ENCODE assay signal across 1 cellular context in the genomic region with DNA sequence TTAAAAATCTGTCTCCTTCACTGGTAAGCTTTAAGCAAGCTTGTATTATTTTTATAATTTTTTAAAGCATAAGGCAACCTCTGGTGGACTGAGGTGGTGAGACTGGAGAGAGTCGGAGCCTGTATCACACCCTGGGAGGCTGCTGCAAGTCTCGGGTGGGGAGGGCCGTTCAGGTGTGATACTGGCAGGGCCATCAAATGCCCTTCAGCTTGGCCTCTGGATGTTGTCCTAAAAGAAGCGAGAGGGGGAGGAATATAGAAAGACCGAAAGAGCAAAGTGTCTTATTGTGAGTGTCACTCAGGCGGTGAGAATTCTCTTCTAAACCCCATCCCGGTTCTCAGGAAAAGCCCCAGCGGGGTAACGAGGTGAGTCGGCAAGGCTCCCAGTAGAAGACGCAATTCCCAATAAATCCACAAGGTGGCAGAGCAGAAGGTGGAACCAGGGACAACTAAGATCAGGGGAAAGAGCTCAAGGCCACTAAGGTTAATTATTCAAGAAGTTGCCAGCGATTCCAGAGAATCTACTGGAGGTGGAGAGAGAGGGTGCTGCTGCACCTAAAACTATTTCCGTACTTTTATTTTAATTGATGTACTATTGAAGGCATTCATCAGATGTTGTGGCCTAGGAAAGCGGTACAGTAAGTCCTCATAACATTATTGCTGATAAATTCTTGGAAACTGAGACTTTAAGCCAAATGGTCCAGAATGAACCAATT.
TF ChIP-seq lines count a peak whose summit lies in the region.

No MANE protein-coding gene starts in this region.

TF ChIP-seq in HepG2, 621 proteins besides CTCF, POLR2A, EP300 and RAD21 (continued from another document and continues in another):
- TF ChIP-seq, protein P1, sequence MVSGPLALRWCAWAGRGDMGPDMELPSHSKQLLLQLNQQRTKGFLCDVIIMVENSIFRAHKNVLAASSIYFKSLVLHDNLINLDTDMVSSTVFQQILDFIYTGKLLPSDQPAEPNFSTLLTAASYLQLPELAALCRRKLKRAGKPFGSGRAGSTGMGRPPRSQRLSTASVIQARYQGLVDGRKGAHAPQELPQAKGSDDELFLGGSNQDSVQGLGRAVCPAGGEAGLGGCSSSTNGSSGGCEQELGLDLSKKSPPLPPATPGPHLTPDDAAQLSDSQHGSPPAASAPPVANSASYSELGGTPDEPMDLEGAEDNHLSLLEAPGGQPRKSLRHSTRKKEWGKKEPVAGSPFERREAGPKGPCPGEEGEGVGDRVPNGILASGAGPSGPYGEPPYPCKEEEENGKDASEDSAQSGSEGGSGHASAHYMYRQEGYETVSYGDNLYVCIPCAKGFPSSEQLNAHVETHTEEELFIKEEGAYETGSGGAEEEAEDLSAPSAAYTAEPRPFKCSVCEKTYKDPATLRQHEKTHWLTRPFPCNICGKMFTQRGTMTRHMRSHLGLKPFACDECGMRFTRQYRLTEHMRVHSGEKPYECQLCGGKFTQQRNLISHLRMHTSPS (CRISPR knock-in tag; IDR thresholded peaks at IDR 0.05; ENCODE audit: low read depth) = no peak
- no peak for TF ChIP-seq MYNN (CRISPR knock-in tag; IDR thresholded peaks at IDR 0.05; ENCODE audit: low read depth)
- no peak for TF ChIP-seq ZSCAN30 (CRISPR knock-in tag; IDR thresholded peaks at IDR 0.05)
- TF ChIP-seq NFYC (CRISPR knock-in tag; IDR thresholded peaks at IDR 0.05) = no peak
- no peak for TF ChIP-seq EED (CRISPR knock-in tag; IDR thresholded peaks at IDR 0.05)
- no peak for TF ChIP-seq SMARCE1 (IDR thresholded peaks at IDR 0.05; ENCODE audit: borderline replicate concordance)
- TF ChIP-seq ZNF205 (CRISPR knock-in tag; IDR thresholded peaks at IDR 0.05) = 0 out of 2 replicates have a peak, but pooled peaks have one; percentile 64
- TF ChIP-seq CHD4 (IDR thresholded peaks at IDR 0.05; ENCODE audit: borderline replicate concordance, low read length) = no peak
- no peak for TF ChIP-seq ISX (CRISPR knock-in tag; conservative IDR thresholded peaks at IDR 0.05)
- no peak for TF ChIP-seq ZNF496 (CRISPR knock-in tag; IDR thresholded peaks at IDR 0.05; ENCODE audit: insufficient replicate concordance)
- no peak for TF ChIP-seq RFX1 (IDR thresholded peaks at IDR 0.05)
- TF ChIP-seq, protein P2, sequence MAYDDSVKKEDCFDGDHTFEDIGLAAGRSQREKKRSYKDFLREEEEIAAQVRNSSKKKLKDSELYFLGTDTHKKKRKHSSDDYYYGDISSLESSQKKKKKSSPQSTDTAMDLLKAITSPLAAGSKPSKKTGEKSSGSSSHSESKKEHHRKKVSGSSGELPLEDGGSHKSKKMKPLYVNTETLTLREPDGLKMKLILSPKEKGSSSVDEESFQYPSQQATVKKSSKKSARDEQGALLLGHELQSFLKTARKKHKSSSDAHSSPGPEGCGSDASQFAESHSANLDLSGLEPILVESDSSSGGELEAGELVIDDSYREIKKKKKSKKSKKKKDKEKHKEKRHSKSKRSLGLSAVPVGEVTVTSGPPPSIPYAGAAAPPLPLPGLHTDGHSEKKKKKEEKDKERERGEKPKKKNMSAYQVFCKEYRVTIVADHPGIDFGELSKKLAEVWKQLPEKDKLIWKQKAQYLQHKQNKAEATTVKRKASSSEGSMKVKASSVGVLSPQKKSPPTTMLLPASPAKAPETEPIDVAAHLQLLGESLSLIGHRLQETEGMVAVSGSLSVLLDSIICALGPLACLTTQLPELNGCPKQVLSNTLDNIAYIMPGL (CRISPR knock-in tag; IDR thresholded peaks at IDR 0.05; ENCODE audit: borderline replicate concordance in 1 of 2, low read depth in 1 of 2) = peak; percentile 83 to 85; a peak in 2 of 4 replicates
- no peak for TF ChIP-seq SAFB2 (CRISPR knock-in tag; IDR thresholded peaks at IDR 0.05; ENCODE audit: borderline replicate concordance, low read depth)
- TF ChIP-seq U2AF2 (IDR thresholded peaks at IDR 0.05; ENCODE audit: low read depth, low read length) = no peak
- TF ChIP-seq KLF13 (CRISPR knock-in tag; IDR thresholded peaks at IDR 0.05) = no peak
- no peak for TF ChIP-seq ARNTL (CRISPR knock-in tag; IDR thresholded peaks at IDR 0.05)
- TF ChIP-seq, protein P3, sequence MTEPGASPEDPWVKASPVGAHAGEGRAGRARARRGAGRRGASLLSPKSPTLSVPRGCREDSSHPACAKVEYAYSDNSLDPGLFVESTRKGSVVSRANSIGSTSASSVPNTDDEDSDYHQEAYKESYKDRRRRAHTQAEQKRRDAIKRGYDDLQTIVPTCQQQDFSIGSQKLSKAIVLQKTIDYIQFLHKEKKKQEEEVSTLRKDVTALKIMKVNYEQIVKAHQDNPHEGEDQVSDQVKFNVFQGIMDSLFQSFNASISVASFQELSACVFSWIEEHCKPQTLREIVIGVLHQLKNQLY (CRISPR knock-in tag; IDR thresholded peaks at IDR 0.05) = no peak
- no peak for TF ChIP-seq ZNF775 (CRISPR knock-in tag; IDR thresholded peaks at IDR 0.05; ENCODE audit: borderline replicate concordance)
- no peak for TF ChIP-seq HOXA9 (CRISPR knock-in tag; IDR thresholded peaks at IDR 0.05; ENCODE audit: borderline replicate concordance)
- TF ChIP-seq, protein P4, sequence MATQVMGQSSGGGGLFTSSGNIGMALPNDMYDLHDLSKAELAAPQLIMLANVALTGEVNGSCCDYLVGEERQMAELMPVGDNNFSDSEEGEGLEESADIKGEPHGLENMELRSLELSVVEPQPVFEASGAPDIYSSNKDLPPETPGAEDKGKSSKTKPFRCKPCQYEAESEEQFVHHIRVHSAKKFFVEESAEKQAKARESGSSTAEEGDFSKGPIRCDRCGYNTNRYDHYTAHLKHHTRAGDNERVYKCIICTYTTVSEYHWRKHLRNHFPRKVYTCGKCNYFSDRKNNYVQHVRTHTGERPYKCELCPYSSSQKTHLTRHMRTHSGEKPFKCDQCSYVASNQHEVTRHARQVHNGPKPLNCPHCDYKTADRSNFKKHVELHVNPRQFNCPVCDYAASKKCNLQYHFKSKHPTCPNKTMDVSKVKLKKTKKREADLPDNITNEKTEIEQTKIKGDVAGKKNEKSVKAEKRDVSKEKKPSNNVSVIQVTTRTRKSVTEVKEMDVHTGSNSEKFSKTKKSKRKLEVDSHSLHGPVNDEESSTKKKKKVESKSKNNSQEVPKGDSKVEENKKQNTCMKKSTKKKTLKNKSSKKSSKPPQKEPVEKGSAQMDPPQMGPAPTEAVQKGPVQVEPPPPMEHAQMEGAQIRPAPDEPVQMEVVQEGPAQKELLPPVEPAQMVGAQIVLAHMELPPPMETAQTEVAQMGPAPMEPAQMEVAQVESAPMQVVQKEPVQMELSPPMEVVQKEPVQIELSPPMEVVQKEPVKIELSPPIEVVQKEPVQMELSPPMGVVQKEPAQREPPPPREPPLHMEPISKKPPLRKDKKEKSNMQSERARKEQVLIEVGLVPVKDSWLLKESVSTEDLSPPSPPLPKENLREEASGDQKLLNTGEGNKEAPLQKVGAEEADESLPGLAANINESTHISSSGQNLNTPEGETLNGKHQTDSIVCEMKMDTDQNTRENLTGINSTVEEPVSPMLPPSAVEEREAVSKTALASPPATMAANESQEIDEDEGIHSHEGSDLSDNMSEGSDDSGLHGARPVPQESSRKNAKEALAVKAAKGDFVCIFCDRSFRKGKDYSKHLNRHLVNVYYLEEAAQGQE (IDR thresholded peaks at IDR 0.05; ENCODE audit: borderline replicate concordance in 1 of 2, low read depth in 1 of 2, low read length in 2 of 2) = no peak
- TF ChIP-seq, protein P5, sequence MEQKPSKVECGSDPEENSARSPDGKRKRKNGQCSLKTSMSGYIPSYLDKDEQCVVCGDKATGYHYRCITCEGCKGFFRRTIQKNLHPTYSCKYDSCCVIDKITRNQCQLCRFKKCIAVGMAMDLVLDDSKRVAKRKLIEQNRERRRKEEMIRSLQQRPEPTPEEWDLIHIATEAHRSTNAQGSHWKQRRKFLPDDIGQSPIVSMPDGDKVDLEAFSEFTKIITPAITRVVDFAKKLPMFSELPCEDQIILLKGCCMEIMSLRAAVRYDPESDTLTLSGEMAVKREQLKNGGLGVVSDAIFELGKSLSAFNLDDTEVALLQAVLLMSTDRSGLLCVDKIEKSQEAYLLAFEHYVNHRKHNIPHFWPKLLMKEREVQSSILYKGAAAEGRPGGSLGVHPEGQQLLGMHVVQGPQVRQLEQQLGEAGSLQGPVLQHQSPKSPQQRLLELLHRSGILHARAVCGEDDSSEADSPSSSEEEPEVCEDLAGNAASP (CRISPR knock-in tag; IDR thresholded peaks at IDR 0.05; ENCODE audit: borderline replicate concordance) = peak; percentile 72
- TF ChIP-seq PRPF4 (IDR thresholded peaks at IDR 0.05; ENCODE audit: low read depth, low read length, poor library complexity, severe bottlenecking) = no peak
- no peak for TF ChIP-seq ZNF232 (CRISPR knock-in tag; IDR thresholded peaks at IDR 0.05; ENCODE audit: borderline replicate concordance)
- TF ChIP-seq, protein P6, sequence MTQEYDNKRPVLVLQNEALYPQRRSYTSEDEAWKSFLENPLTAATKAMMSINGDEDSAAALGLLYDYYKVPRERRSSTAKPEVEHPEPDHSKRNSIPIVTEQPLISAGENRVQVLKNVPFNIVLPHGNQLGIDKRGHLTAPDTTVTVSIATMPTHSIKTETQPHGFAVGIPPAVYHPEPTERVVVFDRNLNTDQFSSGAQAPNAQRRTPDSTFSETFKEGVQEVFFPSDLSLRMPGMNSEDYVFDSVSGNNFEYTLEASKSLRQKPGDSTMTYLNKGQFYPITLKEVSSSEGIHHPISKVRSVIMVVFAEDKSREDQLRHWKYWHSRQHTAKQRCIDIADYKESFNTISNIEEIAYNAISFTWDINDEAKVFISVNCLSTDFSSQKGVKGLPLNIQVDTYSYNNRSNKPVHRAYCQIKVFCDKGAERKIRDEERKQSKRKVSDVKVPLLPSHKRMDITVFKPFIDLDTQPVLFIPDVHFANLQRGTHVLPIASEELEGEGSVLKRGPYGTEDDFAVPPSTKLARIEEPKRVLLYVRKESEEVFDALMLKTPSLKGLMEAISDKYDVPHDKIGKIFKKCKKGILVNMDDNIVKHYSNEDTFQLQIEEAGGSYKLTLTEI (CRISPR knock-in tag; conservative IDR thresholded peaks at IDR 0.05) = no peak
- no peak for TF ChIP-seq ZNF484 (CRISPR knock-in tag; IDR thresholded peaks at IDR 0.05; ENCODE audit: borderline replicate concordance, low read depth)
- TF ChIP-seq, protein P7, sequence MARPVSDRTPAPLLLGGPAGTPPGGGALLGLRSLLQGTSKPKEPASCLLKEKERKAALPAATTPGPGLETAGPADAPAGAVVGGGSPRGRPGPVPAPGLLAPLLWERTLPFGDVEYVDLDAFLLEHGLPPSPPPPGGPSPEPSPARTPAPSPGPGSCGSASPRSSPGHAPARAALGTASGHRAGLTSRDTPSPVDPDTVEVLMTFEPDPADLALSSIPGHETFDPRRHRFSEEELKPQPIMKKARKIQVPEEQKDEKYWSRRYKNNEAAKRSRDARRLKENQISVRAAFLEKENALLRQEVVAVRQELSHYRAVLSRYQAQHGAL (CRISPR knock-in tag; IDR thresholded peaks at IDR 0.05; ENCODE audit: not compliant biosample characterization) = no peak
- TF ChIP-seq RNF2 (conservative IDR thresholded peaks at IDR 0.05; ENCODE audit: low read depth) = no peak
- no peak for TF ChIP-seq EEA1 (CRISPR knock-in tag; IDR thresholded peaks at IDR 0.05; ENCODE audit: borderline replicate concordance)
- no peak for TF ChIP-seq ZNF777 (CRISPR knock-in tag; IDR thresholded peaks at IDR 0.05)
- TF ChIP-seq NONO (IDR thresholded peaks at IDR 0.05) = no peak
- no peak for TF ChIP-seq NONO (CRISPR knock-in tag; conservative IDR thresholded peaks at IDR 0.05)
- TF ChIP-seq, protein P8, sequence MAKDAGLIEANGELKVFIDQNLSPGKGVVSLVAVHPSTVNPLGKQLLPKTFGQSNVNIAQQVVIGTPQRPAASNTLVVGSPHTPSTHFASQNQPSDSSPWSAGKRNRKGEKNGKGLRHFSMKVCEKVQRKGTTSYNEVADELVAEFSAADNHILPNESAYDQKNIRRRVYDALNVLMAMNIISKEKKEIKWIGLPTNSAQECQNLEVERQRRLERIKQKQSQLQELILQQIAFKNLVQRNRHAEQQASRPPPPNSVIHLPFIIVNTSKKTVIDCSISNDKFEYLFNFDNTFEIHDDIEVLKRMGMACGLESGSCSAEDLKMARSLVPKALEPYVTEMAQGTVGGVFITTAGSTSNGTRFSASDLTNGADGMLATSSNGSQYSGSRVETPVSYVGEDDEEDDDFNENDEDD (CRISPR knock-in tag; IDR thresholded peaks at IDR 0.05; ENCODE audit: borderline replicate concordance) = no peak
- TF ChIP-seq MTA1 (CRISPR knock-in tag; IDR thresholded peaks at IDR 0.05; ENCODE audit: borderline replicate concordance) = no peak
- TF ChIP-seq SAP130 (CRISPR knock-in tag; IDR thresholded peaks at IDR 0.05; ENCODE audit: low read depth) = peak; percentile 60; the same call in 1 of the 2 replicates
- TF ChIP-seq SP2 (CRISPR knock-in tag; IDR thresholded peaks at IDR 0.05) = no peak
- TF ChIP-seq, protein P9, sequence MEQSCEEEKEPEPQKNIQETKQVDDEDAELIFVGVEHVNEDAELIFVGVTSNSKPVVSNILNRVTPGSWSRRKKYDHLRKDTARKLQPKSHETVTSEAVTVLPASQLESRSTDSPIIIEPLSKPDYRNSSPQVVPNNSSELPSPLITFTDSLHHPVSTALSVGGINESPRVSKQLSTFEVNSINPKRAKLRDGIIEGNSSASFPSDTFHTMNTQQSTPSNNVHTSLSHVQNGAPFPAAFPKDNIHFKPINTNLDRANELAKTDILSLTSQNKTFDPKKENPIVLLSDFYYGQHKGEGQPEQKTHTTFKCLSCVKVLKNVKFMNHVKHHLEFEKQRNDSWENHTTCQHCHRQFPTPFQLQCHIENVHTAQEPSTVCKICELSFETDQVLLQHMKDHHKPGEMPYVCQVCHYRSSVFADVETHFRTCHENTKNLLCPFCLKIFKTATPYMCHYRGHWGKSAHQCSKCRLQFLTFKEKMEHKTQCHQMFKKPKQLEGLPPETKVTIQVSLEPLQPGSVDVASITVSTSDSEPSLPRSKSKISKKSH (CRISPR knock-in tag; IDR thresholded peaks at IDR 0.05; ENCODE audit: borderline replicate concordance) = no peak
- TF ChIP-seq, protein P10, sequence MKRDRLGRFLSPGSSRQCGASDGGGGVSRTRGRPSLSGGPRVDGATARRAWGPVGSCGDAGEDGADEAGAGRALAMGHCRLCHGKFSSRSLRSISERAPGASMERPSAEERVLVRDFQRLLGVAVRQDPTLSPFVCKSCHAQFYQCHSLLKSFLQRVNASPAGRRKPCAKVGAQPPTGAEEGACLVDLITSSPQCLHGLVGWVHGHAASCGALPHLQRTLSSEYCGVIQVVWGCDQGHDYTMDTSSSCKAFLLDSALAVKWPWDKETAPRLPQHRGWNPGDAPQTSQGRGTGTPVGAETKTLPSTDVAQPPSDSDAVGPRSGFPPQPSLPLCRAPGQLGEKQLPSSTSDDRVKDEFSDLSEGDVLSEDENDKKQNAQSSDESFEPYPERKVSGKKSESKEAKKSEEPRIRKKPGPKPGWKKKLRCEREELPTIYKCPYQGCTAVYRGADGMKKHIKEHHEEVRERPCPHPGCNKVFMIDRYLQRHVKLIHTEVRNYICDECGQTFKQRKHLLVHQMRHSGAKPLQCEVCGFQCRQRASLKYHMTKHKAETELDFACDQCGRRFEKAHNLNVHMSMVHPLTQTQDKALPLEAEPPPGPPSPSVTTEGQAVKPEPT (CRISPR knock-in tag; IDR thresholded peaks at IDR 0.05; ENCODE audit: low read depth) = no peak
- TF ChIP-seq MXD4 (CRISPR knock-in tag; IDR thresholded peaks at IDR 0.05) = 0 out of 2 replicates have a peak, but pooled peaks have one; percentile 50
- no peak for TF ChIP-seq NR1H2 (CRISPR knock-in tag; IDR thresholded peaks at IDR 0.05; ENCODE audit: borderline replicate concordance, low read depth)
- TF ChIP-seq MTA3 (CRISPR knock-in tag; IDR thresholded peaks at IDR 0.05) = no peak
- TF ChIP-seq MEIS1 (CRISPR knock-in tag; IDR thresholded peaks at IDR 0.05; ENCODE audit: borderline replicate concordance) = no peak
- no peak for TF ChIP-seq HNRNPLL (IDR thresholded peaks at IDR 0.05; ENCODE audit: low read depth, low read length, poor library complexity, severe bottlenecking)
- no peak for TF ChIP-seq MZF1 (CRISPR knock-in tag; IDR thresholded peaks at IDR 0.05; ENCODE audit: borderline replicate concordance)
- TF ChIP-seq KLF15 (CRISPR knock-in tag; IDR thresholded peaks at IDR 0.05; ENCODE audit: borderline replicate concordance) = no peak
- TF ChIP-seq FOXP1 (IDR thresholded peaks at IDR 0.05) = no peak
- 0 out of 2 replicates have a peak, but pooled peaks have one; percentile 36 for TF ChIP-seq FOXP1 (CRISPR knock-in tag; IDR thresholded peaks at IDR 0.05)
